15 cellular contexts compared by ENCODE assay signal in the genomic region with DNA sequence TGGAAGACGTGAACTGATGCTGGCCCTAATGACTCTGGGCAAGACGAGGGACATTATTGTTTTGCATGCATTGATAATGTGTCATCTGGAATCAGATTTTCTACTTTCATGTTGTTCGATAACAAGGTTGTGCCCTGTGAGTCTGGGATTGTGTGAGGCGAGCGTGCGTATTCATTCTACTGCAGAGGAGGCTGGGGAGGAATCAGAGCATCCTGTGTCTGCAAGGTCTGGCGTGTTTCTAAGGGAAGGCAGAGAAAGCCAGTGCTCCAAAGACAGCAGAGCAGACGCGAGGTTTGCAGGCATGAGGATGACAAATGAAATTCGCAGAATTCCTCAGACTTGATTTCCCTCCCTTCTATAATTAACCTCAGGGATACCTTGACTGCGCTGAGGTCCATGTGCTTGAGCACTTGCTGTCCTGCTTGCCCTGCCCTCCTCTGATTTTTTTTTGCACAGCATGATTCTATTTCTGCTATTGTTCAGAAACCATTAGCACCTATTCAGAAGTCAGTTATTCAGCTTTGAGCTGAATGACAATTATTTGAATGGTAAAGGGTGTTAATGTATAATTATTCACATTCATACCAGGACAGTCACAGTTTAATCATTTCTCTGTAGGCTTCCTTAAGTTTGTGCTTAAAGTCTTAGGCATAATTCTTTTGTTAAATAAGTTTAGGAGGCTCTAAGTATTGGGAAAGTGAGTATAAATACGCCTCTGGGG.
DNase-seq lines count a peak whose midpoint lies in the region; TF ChIP-seq lines count a peak whose summit lies in the region.
"Had no signal": no experiment of that assay in that cellular context is flagged by ENCODE, and none has a peak within 500 bp of the region (broad histone marks: within the 10 kb centered on the region; RNA-seq: fewer than 3 reads in every experiment).

No MANE protein-coding gene starts in this region.

- peaks cover 8% of the 10 kb centered on the region for H3K36me3 Mint-ChIP-seq in endothelial cell (ENCODE audit: low read depth, unreplicated experiment)
- H3K36me3 Mint-ChIP-seq in H9 (ENCODE audit: insufficient read depth in 1 of 3, low read depth in 3 of 3): peaks cover 17 to 20% (median 19%) of the 10 kb centered on the region in 3 experiments

- no peak overlapping the region for H3K23ac ChIP-seq in H9 (ENCODE audit: insufficient read length, low read depth, low read length)

- no peak overlapping the region for H3K4me3 Mint-ChIP-seq in endothelial cell (ENCODE audit: unreplicated experiment)
- no peak overlapping the region for H3K4me3 Mint-ChIP-seq in H9
- H3K4me3 Mint-ChIP-seq: CD8-positive, alpha-beta memory T cell; IgD-negative memory B cell had no signal

- H3K4ac ChIP-seq in H9 (ENCODE audit: low read depth, low read length): no peak overlapping the region

- TF ChIP-seq CTCF in epithelial cell of proximal tubule (conservative IDR thresholded peaks at IDR 0.05; ENCODE audit: low read depth, low read length) (no peak), endothelial cell (IDR thresholded peaks at IDR 0.05; ENCODE audit: unreplicated experiment) (no peak), GM20000 (IDR thresholded peaks at IDR 0.05; ENCODE audit: extremely low read depth, missing control alignments) (no peak), H9 (conservative IDR thresholded peaks at IDR 0.05) (no peak)

- H3K27ac ChIP-seq in H9 (ENCODE audit: insufficient read length, low read depth, low read length): no peak overlapping the region
- H3K27ac ChIP-seq: A549, BLaER1, GM23248 had no signal

- H4K20me1 ChIP-seq in H9 (ENCODE audit: control insufficient read depth, insufficient read depth, insufficient read length): no peaks in the 10 kb centered on the region
- H4K20me1 ChIP-seq: BLaER1 had no signal

- 0 out of 2 replicates have a peak, but pooled peaks cover 2% of the 10 kb centered on the region for H3K4me1 ChIP-seq in H9 (ENCODE audit: insufficient read depth, low read length)
- H3K4me1 ChIP-seq: A549, BLaER1, Caco-2 had no signal

- no peak overlapping the region for H3K18ac ChIP-seq in H9 (ENCODE audit: insufficient read length, low read depth, low read length)

- H3K79me2 ChIP-seq in H9 (ENCODE audit: insufficient read depth, low read length): no peaks in the 10 kb centered on the region

- H3K27me3 Mint-ChIP-seq in endothelial cell (ENCODE audit: unreplicated experiment) (peaks cover 1% of the 10 kb centered on the region), H9 (ENCODE audit: low read depth) (peaks cover 4% of the 10 kb centered on the region; the same call in 1 of the 2 replicates)
- H3K27me3 Mint-ChIP-seq: CD8-positive, alpha-beta memory T cell; IgD-negative memory B cell had no signal

- H2AK5ac ChIP-seq in H9 (ENCODE audit: insufficient read length, low read length): no peak overlapping the region

- H3K27ac Mint-ChIP-seq in endothelial cell (ENCODE audit: unreplicated experiment) (no peak overlapping the region), H9 (no peak overlapping the region)
- H3K27ac Mint-ChIP-seq: CD8-positive, alpha-beta memory T cell; IgD-negative memory B cell had no signal

- no peak overlapping the region for H4K5ac ChIP-seq in H9 (ENCODE audit: insufficient read length, low read depth, low read length)

- no peak overlapping the region for H3K14ac ChIP-seq in H9 (ENCODE audit: insufficient read depth, low read length)

- no CpG with 5 or more reads among the region's 12 CpGs for WGBS in H9 (ENCODE audit: extremely low coverage, insufficient read length, low lambda C conversion rate)

- H2BK20ac ChIP-seq in H9 (ENCODE audit: low read depth, low read length, poor library complexity, severe bottlenecking): no peak overlapping the region

- H3K4me2 ChIP-seq in H9 (ENCODE audit: insufficient read depth, insufficient read length, low read length): no peak overlapping the region
- H3K4me2 ChIP-seq: A549, BLaER1 had no signal

- H3K9ac ChIP-seq in H9 (ENCODE audit: extremely low read depth, insufficient read length, low read length): no peak overlapping the region
- H3K9ac ChIP-seq: BLaER1, GM23248 had no signal

- H4K91ac ChIP-seq in H9 (ENCODE audit: insufficient read length, low read depth, low read length): no peak overlapping the region

- H2AFZ ChIP-seq in H9 (ENCODE audit: low read length): no peak overlapping the region
- H2AFZ ChIP-seq: GM23248 had no signal

- H3K27me3 ChIP-seq in H9 (ENCODE audit: insufficient read depth, low read length): no peaks in the 10 kb centered on the region
- H3K27me3 ChIP-seq: BLaER1 had no signal

- peaks cover 8% of the 10 kb centered on the region for H3K9me3 ChIP-seq in H9 (ENCODE audit: control insufficient read depth, low read depth, low read length)
- H3K9me3 ChIP-seq: A549, Caco-2 had no signal

- H3K9me3 Mint-ChIP-seq in endothelial cell (ENCODE audit: unreplicated experiment) (no peaks in the 10 kb centered on the region), H9 (peaks cover 15 to 17% of the 10 kb centered on the region in 2 experiments)

- no peak overlapping the region for H3K56ac ChIP-seq in H9 (ENCODE audit: insufficient read length, low read depth, low read length)

- H3K79me1 ChIP-seq in H9 (ENCODE audit: insufficient read depth, low read depth, low read length, poor library complexity, severe bottlenecking): no peaks in the 10 kb centered on the region

- peak; percentile 13 for DNase-seq in HK-2 (ENCODE audit: unreplicated experiment)
- peak; percentile 15 for DNase-seq in epithelial cell of proximal tubule (ENCODE audit: low read depth)
- peak; percentile 62 for DNase-seq in mesenteric fat pad (ENCODE audit: low spot score)
- DNase-seq in KG1 (lab: John Stamatoyannopoulos, UW): no peak
- no peak for DNase-seq in endothelial cell (ENCODE audit: low spot score)
- no peak for DNase-seq in GM20000 (ENCODE audit: low spot score)
- no peak for DNase-seq in H9
- DNase-seq: CD8-positive, alpha-beta memory T cell; DMS53; GF-D8; GM23248 had no signal

- no peak overlapping the region for H2BK5ac ChIP-seq in H9 (ENCODE audit: insufficient read length, low read length)

- no peak overlapping the region for H2BK12ac ChIP-seq in H9 (ENCODE audit: insufficient read length, low read depth, low read length)

- no peak overlapping the region for H2BK120ac ChIP-seq in H9 (ENCODE audit: low read depth, low read length, poor library complexity, severe bottlenecking)

- no peak overlapping the region for H4K8ac ChIP-seq in H9 (replicated peaks; ENCODE audit: insufficient read length, low read depth, low read length)

- H3K23me2 ChIP-seq in H9 (ENCODE audit: insufficient read length, low read depth, low read length, poor library complexity, severe bottlenecking): no peaks in the 10 kb centered on the region

- H3K4me1 Mint-ChIP-seq in endothelial cell (ENCODE audit: unreplicated experiment): no peaks in the 10 kb centered on the region
- H3K4me1 Mint-ChIP-seq in H9: peaks cover 11 to 18% of the 10 kb centered on the region in 2 experiments
- H3K4me1 Mint-ChIP-seq: CD8-positive, alpha-beta memory T cell; IgD-negative memory B cell had no signal

- no peak overlapping the region for H2BK15ac ChIP-seq in H9 (ENCODE audit: low read depth, low read length)

- no peak overlapping the region for H3T11ph ChIP-seq in H9 (ENCODE audit: low read length)

- H3K4me3 ChIP-seq in epithelial cell of proximal tubule (ENCODE audit: low read depth, low read length): no peak overlapping the region
- H3K4me3 ChIP-seq: A549, BLaER1, GM23248 had no signal

Comparison
In these comparisons a context has a peak if more than half of its experiments do, and no peak if none do; other contexts are left out.
1. DNase-seq: peak in HK-2 (single experiment), epithelial cell of proximal tubule (single experiment) and mesenteric fat pad (single experiment); none in KG1 (single experiment), endothelial cell (single experiment), GM20000 (single experiment) and H9 (single experiment).